In genomic region chr4:160406426-160406825, GRCh38 we compare ENCODE assay signal across 21 cellular contexts.
"Had no signal": no experiment of that assay in that cellular context is flagged by ENCODE, and none has a peak within 500 bp of the region (broad histone marks: within the 10 kb centered on the region; RNA-seq: fewer than 3 reads in every experiment).

No MANE protein-coding gene starts in this region.

- DNase-seq: cortex of kidney; effector memory CD8-positive, alpha-beta T cell; hypothalamus; immature natural killer cell; left ventricle myocardium superior; lower lobe of right lung; natural killer cell; right cardiac atrium; sigmoid colon; stimulated activated CD4-positive, alpha-beta T cell treated with anti-CD3 and anti-CD28 coated beads, Interleukin-2, amount 100 ng/mL, for 24 hours; stimulated activated CD4-positive, alpha-beta T cell treated with anti-CD3 and anti-CD28 coated beads, Interleukin-4, amount 100 ng/mL, for 24 hours; stimulated activated naive CD4-positive, alpha-beta T cell treated with Interleukin-2 at 50 U/mL for 16 hours; testis; tibial artery; upper lobe of right lung; uterus had no signal

- H2AFZ ChIP-seq: parathyroid adenoma had no signal

- H3K27ac ChIP-seq: lower lobe of right lung, neutrophil, parathyroid adenoma, prostate gland, sigmoid colon, testis, tibial artery, upper lobe of right lung, uterus had no signal

- H3K9ac ChIP-seq: parathyroid adenoma had no signal

- H3K79me2 ChIP-seq: parathyroid adenoma had no signal

- H3K9me3 ChIP-seq: lower lobe of right lung, neutrophil, prostate gland, sigmoid colon, testis, tibial artery, upper lobe of right lung, uterus had no signal

- H3K4me1 Mint-ChIP-seq: immature natural killer cell; memory B cell; natural killer cell; stimulated activated effector memory CD8-positive, alpha-beta T cell treated with anti-CD3 and anti-CD28 coated beads, Interleukin-12 subunit alpha, Interleukin-12 subunit beta, amount 100 ng/mL, for 72 hours had no signal

- H3K36me3 ChIP-seq: lower lobe of right lung, neutrophil, prostate gland, sigmoid colon, tibial artery, upper lobe of right lung, uterus had no signal

- H3K4me3 Mint-ChIP-seq: effector memory CD8-positive, alpha-beta T cell; immature natural killer cell; memory B cell; natural killer cell; stimulated activated effector memory CD8-positive, alpha-beta T cell treated with anti-CD3 and anti-CD28 coated beads, Interleukin-12 subunit alpha, Interleukin-12 subunit beta, amount 100 ng/mL, for 72 hours had no signal

- H3K27me3 Mint-ChIP-seq: effector memory CD8-positive, alpha-beta T cell; memory B cell had no signal

- H3K4me3 ChIP-seq: lower lobe of right lung, prostate gland, sigmoid colon, testis, tibial artery, upper lobe of right lung, uterus had no signal

- H3K36me3 Mint-ChIP-seq: immature natural killer cell; memory B cell; natural killer cell; stimulated activated effector memory CD8-positive, alpha-beta T cell treated with anti-CD3 and anti-CD28 coated beads, Interleukin-12 subunit alpha, Interleukin-12 subunit beta, amount 100 ng/mL, for 72 hours had no signal

- H3K27me3 ChIP-seq: neutrophil, sigmoid colon, testis, tibial artery, upper lobe of right lung, uterus had no signal

- H3K27ac Mint-ChIP-seq: effector memory CD8-positive, alpha-beta T cell; immature natural killer cell; memory B cell; natural killer cell; stimulated activated effector memory CD8-positive, alpha-beta T cell treated with anti-CD3 and anti-CD28 coated beads, Interleukin-12 subunit alpha, Interleukin-12 subunit beta, amount 100 ng/mL, for 72 hours had no signal

- ATAC-seq: effector memory CD8-positive, alpha-beta T cell; left ventricle myocardium superior; lower lobe of right lung; natural killer cell; right cardiac atrium; stimulated activated effector memory CD8-positive, alpha-beta T cell treated with anti-CD3 and anti-CD28 coated beads, Interleukin-12 subunit alpha, Interleukin-12 subunit beta, amount 100 ng/mL, for 72 hours; upper lobe of right lung had no signal

- H3K4me1 ChIP-seq: lower lobe of right lung, parathyroid adenoma, prostate gland, testis, tibial artery, upper lobe of right lung, uterus had no signal
